In genomic region chr17:68200689-68201424, GRCh38 we compare ENCODE assay signal across 8 cellular contexts. TPM values are rescaled to one million over a fixed set of nuclear protein-coding genes. Genes with fewer than 3 reads are reported as not detected.
A peak's percentile ranks its signal among the peaks of the same experiment; 100 is the strongest.
DNase-seq lines count a peak whose midpoint lies in the region; ATAC-seq and TF ChIP-seq lines count a peak whose summit lies in the region.

No MANE protein-coding gene starts in this region.

- H3K27me3 ChIP-seq in effector memory CD4-positive, alpha-beta T cell (replicated peaks; ENCODE audit: control insufficient read depth, insufficient read depth, low read length, poor library complexity, severe bottlenecking) = no peaks in the 10 kb centered on the region

- H3K4me1 ChIP-seq in effector memory CD4-positive, alpha-beta T cell (ENCODE audit: control insufficient read depth, insufficient read depth, low read length, poor library complexity, severe bottlenecking) = peaks cover 44% of the 10 kb centered on the region

- peak; percentile 29 for ATAC-seq in HG03442 (IDR thresholded peaks at IDR 0.05; ENCODE audit: unreplicated experiment)
- ATAC-seq in activated CD8-positive, alpha-beta T cell treated with anti-CD3 and anti-CD28 coated beads for 36 hours = peak; percentile 55
- no peak for ATAC-seq in HG02678 (IDR thresholded peaks at IDR 0.05; ENCODE audit: unreplicated experiment)

- peak overlapping the region; percentile 75 for H3K4me3 Mint-ChIP-seq in activated CD8-positive, alpha-beta T cell treated with anti-CD3 and anti-CD28 coated beads for 36 hours

- no peak overlapping the region for H3K27ac Mint-ChIP-seq in activated CD8-positive, alpha-beta T cell treated with anti-CD3 and anti-CD28 coated beads for 36 hours

- no peak overlapping the region for H3K27ac ChIP-seq in effector memory CD4-positive, alpha-beta T cell (ENCODE audit: insufficient read depth, low read length, poor library complexity, severe bottlenecking)

- H3K36me3 Mint-ChIP-seq in activated CD8-positive, alpha-beta T cell treated with anti-CD3 and anti-CD28 coated beads for 36 hours (ENCODE audit: low read depth) = no peaks in the 10 kb centered on the region

- DNase-seq in EL (peak; percentile 80), NCI-H82 (lab: John Stamatoyannopoulos, UW) (peak; percentile 85), midbrain (lab: John Stamatoyannopoulos, UW) (peak; percentile 59)
- peak; percentile 84 for DNase-seq in activated CD8-positive, alpha-beta T cell treated with anti-CD3 and anti-CD28 coated beads for 36 hours
- DNase-seq in effector memory CD4-positive, alpha-beta T cell = peak; percentile 59 to 65 (median 59)
- DNase-seq in stimulated activated CD8-positive, alpha-beta memory T cell treated with anti-CD3 and anti-CD28 coated beads, Interleukin-4, amount 100 ng/mL, for 24 hours (ENCODE audit: low read depth) = peak; percentile 63

- peaks cover 34% of the 10 kb centered on the region for H3K4me1 Mint-ChIP-seq in activated CD8-positive, alpha-beta T cell treated with anti-CD3 and anti-CD28 coated beads for 36 hours (ENCODE audit: low read depth)

- H3K27me3 Mint-ChIP-seq in activated CD8-positive, alpha-beta T cell treated with anti-CD3 and anti-CD28 coated beads for 36 hours = peaks cover 31% of the 10 kb centered on the region

- intact Hi-C loops in activated CD8-positive, alpha-beta T cell treated with anti-CD3 and anti-CD28 coated beads for 36 hours (cut with micrococcal nuclease) = loop anchor here (5.0 kb wide), 1 partner anchor 34 kb away; no protein-coding TSS in a partner anchor

- H3K9me3 ChIP-seq in effector memory CD4-positive, alpha-beta T cell (ENCODE audit: control insufficient read depth, low read length) = no peaks in the 10 kb centered on the region

- peak overlapping the region; percentile 77 for H3K4me3 ChIP-seq in effector memory CD4-positive, alpha-beta T cell (ENCODE audit: insufficient read depth, low read depth, low read length, poor library complexity, severe bottlenecking)

- peak; percentile 93 for TF ChIP-seq CTCF in activated CD8-positive, alpha-beta T cell treated with anti-CD3 and anti-CD28 coated beads for 36 hours (IDR thresholded peaks at IDR 0.05)

- no peaks in the 10 kb centered on the region for H3K9me3 Mint-ChIP-seq in activated CD8-positive, alpha-beta T cell treated with anti-CD3 and anti-CD28 coated beads for 36 hours

- POLR2A ChIA-PET in activated CD8-positive, alpha-beta T cell treated with anti-CD3 and anti-CD28 coated beads for 36 hours (lab: Charles Lee) = interaction anchor here (0.6 to 7.1 kb wide), 5 partner anchors 17 to 269 kb away, joined by 3 to 77 read pairs (median 7); partner anchors contain the start of gene AMZ2

- H3K36me3 ChIP-seq in effector memory CD4-positive, alpha-beta T cell (ENCODE audit: control insufficient read depth, insufficient read depth, low read length) = no peaks in the 10 kb centered on the region

- CTCF ChIA-PET in activated CD8-positive, alpha-beta T cell treated with anti-CD3 and anti-CD28 coated beads for 36 hours (lab: Charles Lee) = interaction anchor here (0.6 to 5.3 kb wide), 27 partner anchors 8 to 265 kb away, joined by 3 to 73 read pairs (median 5); partner anchors contain the start of genes AMZ2, ARSG, KPNA2 and WIPI1

RNA-seq across cellular contexts. Expression of gene AMZ2, which starts 47.0 kb away (rescaled TPM):
- total RNA-seq in activated CD8-positive, alpha-beta T cell treated with anti-CD3 and anti-CD28 coated beads for 36 hours = 100 to 1,000 TPM; 132 to 141 TPM
